ENCODE assay signal across 1 cellular context in the genomic region with DNA sequence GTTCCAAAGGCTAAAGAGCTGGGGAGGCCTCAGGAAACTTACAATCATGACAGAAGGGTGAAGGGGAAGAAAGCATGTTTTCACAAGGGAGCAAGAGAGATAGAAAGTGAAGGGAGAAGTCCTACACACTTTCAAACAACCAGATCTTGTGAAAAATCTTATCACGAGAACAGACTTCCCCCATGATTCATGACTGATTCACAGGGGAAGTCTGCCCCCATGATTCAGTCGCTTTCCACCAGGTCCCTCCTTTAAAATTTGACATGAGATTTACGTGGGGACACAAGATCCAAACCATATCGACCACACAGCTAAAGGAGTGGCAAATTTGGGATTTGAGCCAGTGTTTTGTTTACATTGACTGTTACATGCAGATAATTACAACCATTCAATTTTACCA.
TF ChIP-seq lines count a peak whose summit lies in the region.

No MANE protein-coding gene starts in this region.

TF ChIP-seq in K562, 482 proteins besides CTCF, POLR2A, EP300 and RAD21:
- TF ChIP-seq, protein P1, sequence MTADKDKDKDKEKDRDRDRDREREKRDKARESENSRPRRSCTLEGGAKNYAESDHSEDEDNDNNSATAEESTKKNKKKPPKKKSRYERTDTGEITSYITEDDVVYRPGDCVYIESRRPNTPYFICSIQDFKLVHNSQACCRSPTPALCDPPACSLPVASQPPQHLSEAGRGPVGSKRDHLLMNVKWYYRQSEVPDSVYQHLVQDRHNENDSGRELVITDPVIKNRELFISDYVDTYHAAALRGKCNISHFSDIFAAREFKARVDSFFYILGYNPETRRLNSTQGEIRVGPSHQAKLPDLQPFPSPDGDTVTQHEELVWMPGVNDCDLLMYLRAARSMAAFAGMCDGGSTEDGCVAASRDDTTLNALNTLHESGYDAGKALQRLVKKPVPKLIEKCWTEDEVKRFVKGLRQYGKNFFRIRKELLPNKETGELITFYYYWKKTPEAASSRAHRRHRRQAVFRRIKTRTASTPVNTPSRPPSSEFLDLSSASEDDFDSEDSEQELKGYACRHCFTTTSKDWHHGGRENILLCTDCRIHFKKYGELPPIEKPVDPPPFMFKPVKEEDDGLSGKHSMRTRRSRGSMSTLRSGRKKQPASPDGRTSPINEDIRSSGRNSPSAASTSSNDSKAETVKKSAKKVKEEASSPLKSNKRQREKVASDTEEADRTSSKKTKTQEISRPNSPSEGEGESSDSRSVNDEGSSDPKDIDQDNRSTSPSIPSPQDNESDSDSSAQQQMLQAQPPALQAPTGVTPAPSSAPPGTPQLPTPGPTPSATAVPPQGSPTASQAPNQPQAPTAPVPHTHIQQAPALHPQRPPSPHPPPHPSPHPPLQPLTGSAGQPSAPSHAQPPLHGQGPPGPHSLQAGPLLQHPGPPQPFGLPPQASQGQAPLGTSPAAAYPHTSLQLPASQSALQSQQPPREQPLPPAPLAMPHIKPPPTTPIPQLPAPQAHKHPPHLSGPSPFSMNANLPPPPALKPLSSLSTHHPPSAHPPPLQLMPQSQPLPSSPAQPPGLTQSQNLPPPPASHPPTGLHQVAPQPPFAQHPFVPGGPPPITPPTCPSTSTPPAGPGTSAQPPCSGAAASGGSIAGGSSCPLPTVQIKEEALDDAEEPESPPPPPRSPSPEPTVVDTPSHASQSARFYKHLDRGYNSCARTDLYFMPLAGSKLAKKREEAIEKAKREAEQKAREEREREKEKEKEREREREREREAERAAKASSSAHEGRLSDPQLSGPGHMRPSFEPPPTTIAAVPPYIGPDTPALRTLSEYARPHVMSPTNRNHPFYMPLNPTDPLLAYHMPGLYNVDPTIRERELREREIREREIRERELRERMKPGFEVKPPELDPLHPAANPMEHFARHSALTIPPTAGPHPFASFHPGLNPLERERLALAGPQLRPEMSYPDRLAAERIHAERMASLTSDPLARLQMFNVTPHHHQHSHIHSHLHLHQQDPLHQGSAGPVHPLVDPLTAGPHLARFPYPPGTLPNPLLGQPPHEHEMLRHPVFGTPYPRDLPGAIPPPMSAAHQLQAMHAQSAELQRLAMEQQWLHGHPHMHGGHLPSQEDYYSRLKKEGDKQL (CRISPR knock-in tag; IDR thresholded peaks at IDR 0.05; ENCODE audit: borderline replicate concordance) = no peak
- TF ChIP-seq FOSL1 (tag; conservative IDR thresholded peaks at IDR 0.05) = 0 out of 2 replicates have a peak, but pooled peaks have one; percentile 41
